21 cellular contexts compared by ENCODE assay signal in genomic region chr20:53161073-53161472, GRCh38.
A peak's percentile ranks its signal among the peaks of the same experiment; 100 is the strongest.
DNase-seq lines count a peak whose midpoint lies in the region; ATAC-seq, FAIRE-seq and TF ChIP-seq lines count a peak whose summit lies in the region.
"Had no signal": no experiment of that assay in that cellular context is flagged by ENCODE, and none has a peak within 500 bp of the region (broad histone marks: within the 10 kb centered on the region; RNA-seq: fewer than 3 reads in every experiment).

No MANE protein-coding gene starts in this region.

- TF ChIP-seq RAD21 in K562 (CRISPR knock-in tag; conservative IDR thresholded peaks at IDR 0.05 in 1 of 2, IDR thresholded peaks at IDR 0.05 in 1 of 2): no peak

- H3K36me3 Mint-ChIP-seq in activated T-cell treated with anti-CD3 and anti-CD28 coated beads, Interleukin-2, amount 50 U/mL, for 24 hours (ENCODE audit: low read depth): peaks cover 3% of the 10 kb centered on the region
- no peaks in the 10 kb centered on the region for H3K36me3 Mint-ChIP-seq in neural crest cell (ENCODE audit: low read depth)

- intact Hi-C loops in K562 (cut with micrococcal nuclease): no loop called here

- POLR2A ChIA-PET in K562 (lab: Yijun Ruan, JAX): interaction anchor here (0.7 kb wide), 1 partner anchor 13 kb away, joined by 4 read pairs; no protein-coding TSS in a partner anchor

- 80% methylated on average over 2 of the region's 3 CpGs for WGBS in K562 (ENCODE audit: insufficient coverage, low coverage, missing lambda C conversion rate)

- no peak overlapping the region for H3K4me3 Mint-ChIP-seq in activated T-cell treated with anti-CD3 and anti-CD28 coated beads, Interleukin-2, amount 50 U/mL, for 24 hours
- H3K4me3 Mint-ChIP-seq in neural crest cell: no peak overlapping the region
- H3K4me3 Mint-ChIP-seq: CD4-positive, alpha-beta T cell had no signal

- H3K9me3 Mint-ChIP-seq in activated T-cell treated with anti-CD3 and anti-CD28 coated beads, Interleukin-2, amount 50 U/mL, for 24 hours: peaks cover 8% of the 10 kb centered on the region
- peaks cover 7% of the 10 kb centered on the region for H3K9me3 Mint-ChIP-seq in neural crest cell
- H3K9me3 Mint-ChIP-seq: CD4-positive, alpha-beta T cell had no signal

- H3K4me2 ChIP-seq in K562 (ENCODE audit: insufficient read depth, low read length): no peak overlapping the region

- in situ Hi-C loops in K562 (cut with MboI): no loop called here

- peaks cover 9% of the 10 kb centered on the region; the same call in 1 of the 2 replicates for H3K9me3 ChIP-seq in K562 (replicated peaks; ENCODE audit: control insufficient read depth, insufficient read depth, low read depth, low read length)
- H3K9me3 ChIP-seq: Caco-2, SJCRH30 had no signal

- H3K79me2 ChIP-seq in K562 (ENCODE audit: control insufficient read depth, insufficient read depth, low read length): no peaks in the 10 kb centered on the region

- no peaks in the 10 kb centered on the region for H3K27me3 ChIP-seq in K562 (ENCODE audit: control insufficient read depth in 2 of 2, insufficient read depth in 2 of 2, low read length in 2 of 2)
- H3K27me3 ChIP-seq: SJCRH30 had no signal

- peaks cover 2% of the 10 kb centered on the region for H3K27me3 Mint-ChIP-seq in activated T-cell treated with anti-CD3 and anti-CD28 coated beads, Interleukin-2, amount 50 U/mL, for 24 hours
- peaks cover 21% of the 10 kb centered on the region for H3K27me3 Mint-ChIP-seq in neural crest cell (ENCODE audit: low read depth)
- H3K27me3 Mint-ChIP-seq: CD4-positive, alpha-beta T cell had no signal

- CTCF ChIA-PET in K562 (lab: Yijun Ruan, JAX; ENCODE audit: low intra/inter-chr PET ratio): no interaction called here

- TF ChIP-seq EP300 in K562 (IDR thresholded peaks at IDR 0.05; ENCODE audit: low read length): no peak

- TF ChIP-seq POLR2A in K562 (conservative IDR thresholded peaks at IDR 0.05): no peak

- no peak for TF ChIP-seq CTCF in K562 (IDR thresholded peaks at IDR 0.05 in 2 of 3, conservative IDR thresholded peaks at IDR 0.05 in 1 of 3; ENCODE audit: insufficient read depth in 2 of 3, low read depth in 1 of 3, low read length in 3 of 3)
- TF ChIP-seq CTCF in neural crest cell (conservative IDR thresholded peaks at IDR 0.05): no peak

- H3K9me1 ChIP-seq in K562 (ENCODE audit: control insufficient read depth, insufficient read depth, low read length): no peaks in the 10 kb centered on the region

- H3K4me1 Mint-ChIP-seq in activated T-cell treated with anti-CD3 and anti-CD28 coated beads, Interleukin-2, amount 50 U/mL, for 24 hours (ENCODE audit: low read depth): peaks cover 27% of the 10 kb centered on the region
- H3K4me1 Mint-ChIP-seq in neural crest cell: peaks cover 12% of the 10 kb centered on the region

- H3K36me3 ChIP-seq in K562 (ENCODE audit: control insufficient read depth, insufficient read depth, low read length): no peaks in the 10 kb centered on the region
- H3K36me3 ChIP-seq: SJCRH30 had no signal

- BruUV-seq in K562 (replicated peaks; lab: Mats Ljungman, UMichigan): no TSS peak

- H3K4me1 ChIP-seq in K562 (replicated peaks in 1 of 2; ENCODE audit: control insufficient read depth in 2 of 2, insufficient read depth in 2 of 2, low read length in 2 of 2): peaks cover 14 to 22% of the 10 kb centered on the region in 2 experiments
- H3K4me1 ChIP-seq: Caco-2, SJCRH30 had no signal

- ATAC-seq in K562 (no peak), GM18520 (IDR thresholded peaks at IDR 0.05; ENCODE audit: unreplicated experiment) (no peak)

- FAIRE-seq in HTR-8/SVneo (lab: Jason Lieb, UNC) (peak; percentile 13), K562 (lab: Jason Lieb, UNC) (no peak)
- FAIRE-seq: GM19239 had no signal

- peak overlapping the region; percentile 95 for H2AFZ ChIP-seq in K562 (ENCODE audit: low read depth, low read length)

- no peak for DNase-seq in activated T-cell treated with anti-CD3 and anti-CD28 coated beads, Interleukin-2, amount 50 U/mL, for 24 hours
- no peak for DNase-seq in activated T-cell treated with anti-CD3 and anti-CD28 coated beads for 4 hours
- no peak for DNase-seq in HTR-8/SVneo (ENCODE audit: insufficient read length, low spot score)
- DNase-seq in K562 (ENCODE audit: extremely low read depth in 1 of 4, low spot score in 3 of 4): no peak
- DNase-seq in neural crest cell (ENCODE audit: low read depth, low spot score): no peak
- no peak for DNase-seq in iPS-NIHi11 (ENCODE audit: low spot score)
- DNase-seq in HT-29 (ENCODE audit: low spot score): no peak
- DNase-seq: 8988T; Caco-2; CD4-positive, alpha-beta T cell; GDM1; GM23248; HCEC 1CT; NCI-H1105 treated with DMSO at 0.1 percent for 48 hours; NCI-H1694 treated with DMSO at 0.1 percent for 48 hours; NCI-H2227 treated with DMSO at 0.1 percent for 48 hours; NCI-H524; NCI-H82; SJCRH30 had no signal

- no peak overlapping the region for H3K4me3 ChIP-seq in K562
- H3K4me3 ChIP-seq: SJCRH30 had no signal

- H3K27ac Mint-ChIP-seq in activated T-cell treated with anti-CD3 and anti-CD28 coated beads, Interleukin-2, amount 50 U/mL, for 24 hours: peak overlapping the region; percentile 34
- peak overlapping the region; percentile 17 for H3K27ac Mint-ChIP-seq in neural crest cell (ENCODE audit: unreplicated experiment)
- H3K27ac Mint-ChIP-seq: CD4-positive, alpha-beta T cell had no signal

- no peaks in the 10 kb centered on the region for H4K20me1 ChIP-seq in K562 (replicated peaks; ENCODE audit: control insufficient read depth, insufficient read depth, low read length)

- H3K27ac ChIP-seq in K562 (ENCODE audit: extremely low read depth, low read depth, low read length): peak overlapping the region; percentile 80; the same call in 1 of the 3 replicates
- H3K27ac ChIP-seq: SJCRH30 had no signal

- no peak overlapping the region for H3K9ac ChIP-seq in K562 (ENCODE audit: insufficient read depth in 1 of 2, low read depth in 2 of 2, low read length in 2 of 2)

TF ChIP-seq in K562, 482 proteins besides CTCF, POLR2A, EP300 and RAD21:
- TF ChIP-seq CBFA2T3 (IDR thresholded peaks at IDR 0.05) (no peak), MYBL2 (IDR thresholded peaks at IDR 0.05; ENCODE audit: low read depth) (no peak), MYBL2 (CRISPR knock-in tag; IDR thresholded peaks at IDR 0.05; ENCODE audit: borderline replicate concordance) (no peak), RHOXF2B (CRISPR knock-in tag; conservative IDR thresholded peaks at IDR 0.05) (no peak), HNRNPLL (IDR thresholded peaks at IDR 0.05; ENCODE audit: low read depth, low read length, poor library complexity, severe bottlenecking) (no peak), REST (CRISPR knock-in tag; IDR thresholded peaks at IDR 0.05; ENCODE audit: low read depth) (no peak), GTF2E2 (tag; IDR thresholded peaks at IDR 0.05) (no peak), NEUROD1 (IDR thresholded peaks at IDR 0.05; ENCODE audit: borderline replicate concordance, low read depth, low read length, partially characterized antibody) (no peak), RBM25 (IDR thresholded peaks at IDR 0.05; ENCODE audit: low read depth, low read length, severe bottlenecking) (peak; percentile 17), HDAC3 (IDR thresholded peaks at IDR 0.05; ENCODE audit: borderline replicate concordance, partially characterized antibody) (no peak), ZNF263 (CRISPR knock-in tag; IDR thresholded peaks at IDR 0.05; ENCODE audit: borderline replicate concordance) (peak; percentile 89), ZNF316 (IDR thresholded peaks at IDR 0.05) (0 out of 2 replicates have a peak, but pooled peaks have one; percentile 9)
- TF ChIP-seq, protein P1, sequence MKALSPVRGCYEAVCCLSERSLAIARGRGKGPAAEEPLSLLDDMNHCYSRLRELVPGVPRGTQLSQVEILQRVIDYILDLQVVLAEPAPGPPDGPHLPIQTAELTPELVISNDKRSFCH (CRISPR knock-in tag; IDR thresholded peaks at IDR 0.05): no peak
- TF ChIP-seq, protein P1 (tag; IDR thresholded peaks at IDR 0.05): no peak
